In genomic region chr5:80962630-80963520, GRCh38 we compare ENCODE assay signal across 1 cellular context.
TF ChIP-seq lines count a peak whose summit lies in the region.

No MANE protein-coding gene starts in this region.

TF ChIP-seq in HepG2, 621 proteins besides CTCF, POLR2A, EP300 and RAD21:
- TF ChIP-seq SAP130 (CRISPR knock-in tag; IDR thresholded peaks at IDR 0.05; ENCODE audit: low read depth) (peak; percentile 6; the same call in 1 of the 2 replicates), ZNF530 (CRISPR knock-in tag; IDR thresholded peaks at IDR 0.05; ENCODE audit: low read depth) (no peak), KDM3A (CRISPR knock-in tag; IDR thresholded peaks at IDR 0.05; ENCODE audit: low read depth) (no peak), SOX6 (IDR thresholded peaks at IDR 0.05) (no peak), SOX6 (CRISPR knock-in tag; IDR thresholded peaks at IDR 0.05) (no peak), FOXM1 (CRISPR knock-in tag; IDR thresholded peaks at IDR 0.05) (no peak), GATAD2A (CRISPR knock-in tag; IDR thresholded peaks at IDR 0.05) (0 out of 2 replicates have a peak, but pooled peaks have one; percentile 3)
